Comparison of ENCODE assay signal across 24 cellular contexts in the genomic region with DNA sequence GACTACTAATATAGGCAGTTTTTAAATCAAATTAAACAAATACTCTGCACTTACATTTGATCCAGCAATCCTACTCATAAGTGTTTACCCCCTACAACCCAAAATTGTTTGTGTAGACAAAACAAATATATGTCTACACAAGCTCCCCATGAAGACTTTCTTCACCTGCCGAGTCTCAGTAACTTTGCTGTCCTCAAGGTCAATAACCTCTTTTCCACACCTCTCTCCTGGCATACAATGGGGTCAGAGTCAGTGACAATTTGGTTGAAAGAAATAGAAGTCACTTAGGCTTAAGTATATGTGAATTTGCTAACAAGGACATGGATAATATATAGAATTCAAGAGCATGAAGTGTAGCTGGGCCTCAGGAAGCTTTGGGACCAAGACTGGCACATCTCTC. TPM values are rescaled to one million over a fixed set of nuclear protein-coding genes. Genes with fewer than 3 reads are reported as not detected.
"Had no signal": no experiment of that assay in that cellular context is flagged by ENCODE, and none has a peak within 500 bp of the region (broad histone marks: within the 10 kb centered on the region; RNA-seq: fewer than 3 reads in every experiment).

No MANE protein-coding gene starts in this region.

- FAIRE-seq: islet of Langerhans, kidney had no signal

- H3K27me3 ChIP-seq: heart left ventricle, heart right ventricle, hepatocyte, left lung had no signal

- H3K4me1 ChIP-seq: left lung had no signal

- H3K4me3 Mint-ChIP-seq: immature natural killer cell, memory B cell, mesothelial cell of epicardium, naive B cell had no signal

- H3K9me3 ChIP-seq: left lung, mucosa of descending colon had no signal

- H3K27ac ChIP-seq: heart left ventricle, heart right ventricle, hepatocyte, left lung, left ventricle myocardium inferior had no signal

- DNase-seq: heart left ventricle, heart right ventricle, hippocampal formation, hypothalamus, immature natural killer cell, islet precursor cell, kidney, kidney glomerular epithelial cell, left cardiac atrium, left colon, left lung, left ventricle myocardium inferior, left ventricle myocardium superior, mammary epithelial cell, mesenchymal stem cell, mesendoderm, midbrain, mucosa of descending colon, naive B cell had no signal

- H3K4me3 ChIP-seq: heart left ventricle, heart right ventricle, hepatocyte, left lung, left ventricle myocardium inferior, lung, mucosa of descending colon had no signal

- H3K4me2 ChIP-seq: hepatocyte had no signal

- ATAC-seq: heart left ventricle, heart right ventricle, left cardiac atrium, left colon, left lung, left ventricle myocardium superior, mucosa of descending colon had no signal

- H3K36me3 ChIP-seq: heart left ventricle, heart right ventricle, left lung, left ventricle myocardium inferior had no signal

- H2AFZ ChIP-seq: hepatocyte had no signal

- H3K79me2 ChIP-seq: hepatocyte had no signal

- H3K27ac Mint-ChIP-seq: immature natural killer cell, memory B cell, mesothelial cell of epicardium, naive B cell had no signal

- H3K4me1 Mint-ChIP-seq: immature natural killer cell, memory B cell, naive B cell had no signal

- H3K36me3 Mint-ChIP-seq: immature natural killer cell, memory B cell, mesothelial cell of epicardium, naive B cell had no signal

RNA-seq across cellular contexts. Expression of a gene that starts 29.1 kb away (rescaled TPM):
- polyA plus RNA-seq: immature natural killer cell had no signal
